In the genomic region with DNA sequence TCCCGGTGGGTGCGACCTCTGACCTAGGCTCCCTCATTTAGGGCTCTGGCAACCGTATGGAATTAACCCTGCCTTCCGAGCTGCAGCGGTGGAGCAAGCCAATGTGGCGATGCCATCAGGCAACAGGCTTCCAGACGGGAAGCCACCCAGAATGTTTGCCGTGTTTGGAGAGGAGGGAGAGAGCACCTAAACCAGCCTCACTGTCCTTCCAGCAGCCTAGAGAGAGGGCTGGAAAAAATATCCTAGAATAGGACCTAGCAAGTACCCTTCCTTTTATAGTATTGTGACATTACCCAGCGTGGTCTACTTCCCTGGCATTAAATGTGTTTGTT, we compare ENCODE assay signal across 8 cellular contexts. TPM values are rescaled to one million over a fixed set of nuclear protein-coding genes. Genes with fewer than 3 reads are reported as not detected.
DNase-seq lines count a peak whose midpoint lies in the region; ATAC-seq, FAIRE-seq and TF ChIP-seq lines count a peak whose summit lies in the region.

No MANE protein-coding gene starts in this region.

- peak; percentile 33 for ATAC-seq in foreskin keratinocyte
- ATAC-seq in GM18498 (IDR thresholded peaks at IDR 0.05; ENCODE audit: unreplicated experiment): no peak
- no peak for ATAC-seq in HG03097 (IDR thresholded peaks at IDR 0.05; ENCODE audit: low FRiP score, unreplicated experiment)
- ATAC-seq in GM19035 (IDR thresholded peaks at IDR 0.05; ENCODE audit: unreplicated experiment): no peak

- FAIRE-seq in urothelium cell line (lab: Jason Lieb, UNC): no peak

- in situ Hi-C loops in HAP-1 (cut with MboI; ENCODE audit: low sequenced_read_pairs): loop anchor here (10.0 to 25.0 kb wide), 2 partner anchors 91 to 344 kb away; no protein-coding TSS in a partner anchor

- H3K36me3 ChIP-seq in HAP-1 (replicated peaks): no peaks in the 10 kb centered on the region
- no peaks in the 10 kb centered on the region for H3K36me3 ChIP-seq in SJSA1
- H3K36me3 ChIP-seq in skeletal muscle satellite cell (ENCODE audit: insufficient read depth, low read length): no peaks in the 10 kb centered on the region

- DNase-seq in HAP-1 (ENCODE audit: low spot score in 2 of 2) (no peak), SJSA1 (ENCODE audit: low read depth in 1 of 2, low spot score in 2 of 2) (no peak), foreskin keratinocyte (peak; percentile 16 to 17), urothelium cell line (ENCODE audit: low spot score) (no peak)

- H3K27ac ChIP-seq in SJSA1: no peak overlapping the region
- no peak overlapping the region for H3K27ac ChIP-seq in foreskin keratinocyte

- H3K9me3 ChIP-seq in HAP-1 (no peaks in the 10 kb centered on the region), SJSA1 (replicated peaks) (no peaks in the 10 kb centered on the region), skeletal muscle satellite cell (replicated peaks; ENCODE audit: low read length) (no peaks in the 10 kb centered on the region)

- peaks cover 22% of the 10 kb centered on the region for H3K4me1 ChIP-seq in HAP-1
- peaks cover 10% of the 10 kb centered on the region for H3K4me1 ChIP-seq in SJSA1 (replicated peaks)
- peaks cover 10% of the 10 kb centered on the region for H3K4me1 ChIP-seq in foreskin keratinocyte
- H3K4me1 ChIP-seq in skeletal muscle satellite cell (ENCODE audit: control insufficient read depth, insufficient read depth, low read length): peaks cover 6% of the 10 kb centered on the region

- H3K27me3 ChIP-seq in HAP-1 (ENCODE audit: low read depth) (no peaks in the 10 kb centered on the region; the same call in 1 of the 2 replicates), SJSA1 (replicated peaks) (no peaks in the 10 kb centered on the region), foreskin keratinocyte (no peaks in the 10 kb centered on the region), skeletal muscle satellite cell (ENCODE audit: control insufficient read depth, insufficient read depth, low read length) (no peaks in the 10 kb centered on the region)

- no peak for TF ChIP-seq CTCF in foreskin keratinocyte (conservative IDR thresholded peaks at IDR 0.05)

- H3K4me3 ChIP-seq in HAP-1 (peak overlapping the region; percentile 60), SJSA1 (peak overlapping the region; percentile 72), skeletal muscle satellite cell (ENCODE audit: low read length) (peak overlapping the region; percentile 96)

- peak overlapping the region; percentile 73 for H3K4me2 ChIP-seq in skeletal muscle satellite cell (ENCODE audit: low read length)

- H3K9ac ChIP-seq in skeletal muscle satellite cell (ENCODE audit: low read depth, low read length): no peak overlapping the region

RNA-seq across cellular contexts. Expression of a gene that starts 0.3 kb away (rescaled TPM):
- 1.6 and 2.9 TPM in 2 replicates for total RNA-seq in SJSA1 (2014; rRNA removed; shearing (Covaris generic))
- total RNA-seq in foreskin keratinocyte: 1.9 and 2.3 TPM in 2 replicates
- polyA plus RNA-seq in foreskin keratinocyte: 0.39 and 0.46 TPM in 2 replicates
- total RNA-seq in skeletal muscle satellite cell (2012; rRNA removed): 17.9 and 18.3 TPM in 2 replicates

Comparison
In these comparisons a context has a peak if more than half of its experiments do, and no peak if none do; other contexts are left out.
1. DNase-seq: peak in foreskin keratinocyte (2 of 2); none in HAP-1 (0 of 2), SJSA1 (0 of 2) and urothelium cell line (single experiment).
2. Peak in every context shown above with its lines, with median percentiles within 50 percentile points of each other: H3K4me3 ChIP-seq.